8 cellular contexts compared by ENCODE assay signal in genomic region chr17:19728114-19728495, GRCh38. TPM values are rescaled to one million over a fixed set of nuclear protein-coding genes. Genes with fewer than 3 reads are reported as not detected.
DNase-seq lines count a peak whose midpoint lies in the region; ATAC-seq and TF ChIP-seq lines count a peak whose summit lies in the region.

No MANE protein-coding gene starts in this region.

- H3K4me2 ChIP-seq in GM23248 (ENCODE audit: unreplicated experiment), result no peak overlapping the region

- no peaks in the 10 kb centered on the region for H4K20me1 ChIP-seq in GM23248 (ENCODE audit: insufficient read depth)

- DNase-seq in GM23248 (peak; percentile 83), RWPE1 (ENCODE audit: low spot score) (peak; percentile 58), fibroblast of the conjunctiva (ENCODE audit: low read depth) (peak; percentile 87), posterior vena cava (ENCODE audit: low spot score) (peak; percentile 91), HEK293T (ENCODE audit: extremely low spot score) (no peak)
- DNase-seq in activated CD4-positive, alpha-beta T cell treated with anti-CD3 and anti-CD28 coated beads, Interleukin-2, amount 50 U/mL, for 1 hour, result no peak

- 0 out of 2 replicates have a peak overlapping the region, but pooled peaks have one; percentile 4 for H2AFZ ChIP-seq in GM23248

- H3K36me3 ChIP-seq in GM23248 (ENCODE audit: low read depth), result no peaks in the 10 kb centered on the region

- ATAC-seq in HG02798 (IDR thresholded peaks at IDR 0.05; ENCODE audit: poor library complexity, unreplicated experiment) (no peak), HG03442 (IDR thresholded peaks at IDR 0.05; ENCODE audit: unreplicated experiment) (no peak)

- intact Hi-C loops in posterior vena cava (cut with DNase I), result loop anchor here in 1 of 2 donors (5.0 kb wide), 1 partner anchor 1396 kb away; no protein-coding TSS in a partner anchor

- no peak overlapping the region for H3K4me3 ChIP-seq in GM23248

- 8 to 19% methylated on average over 7 of the region's 7 CpGs for WGBS in GM23248 (ENCODE audit: low coverage in 1 of 2, low lambda C conversion rate in 2 of 2, missing lambda C conversion rate in 2 of 2), 2 experiments

- H3K27ac ChIP-seq in GM23248 (peak overlapping the region; percentile 77), RWPE1 (peak overlapping the region; percentile 100)

- H3K79me2 ChIP-seq in GM23248 (ENCODE audit: insufficient read depth), result no peaks in the 10 kb centered on the region

- peaks cover 17% of the 10 kb centered on the region for H3K4me1 ChIP-seq in GM23248 (ENCODE audit: insufficient read depth)

- POLR2A ChIA-PET in RWPE1 (lab: Yijun Ruan, JAX; ENCODE audit: low non-redundant PET) (interaction anchor here (0.8 to 1.6 kb wide), 5 partner anchors 9 to 37 kb away, joined by 3 to 6 read pairs (median 5); no protein-coding TSS in a partner anchor), HEK293T (lab: Yijun Ruan, JAX) (interaction anchor here (0.6 to 2.4 kb wide), 4 partner anchors 16 to 350 kb away, joined by 3 to 15 read pairs (median 8); partner anchors contain the start of genes ALDH3A2 and MAPK7)

- H3F3A ChIP-seq in GM23248 (ENCODE audit: insufficient read depth), result peaks cover 16% of the 10 kb centered on the region; the same call in 1 of the 2 replicates

- CTCF ChIA-PET in RWPE1 (lab: Yijun Ruan, JAX), result interaction anchor here (0.6 to 1.6 kb wide), 6 partner anchors 10 to 59 kb away, joined by 3 to 5 read pairs (median 4); no protein-coding TSS in a partner anchor
- CTCF ChIA-PET in HEK293T (lab: Yijun Ruan, JAX), result interaction anchor here (0.5 to 2.1 kb wide), 7 partner anchors 9 to 259 kb away, joined by 3 to 16 read pairs (median 4); no protein-coding TSS in a partner anchor

- TF ChIP-seq CTCF in RWPE1 (conservative IDR thresholded peaks at IDR 0.05; ENCODE audit: low read depth), result no peak

- H3K9ac ChIP-seq in GM23248, result peak overlapping the region; percentile 55

- in situ Hi-C loops in GM23248 (cut with MboI), result no loop called here

- H3K27me3 ChIP-seq in GM23248 (replicated peaks; ENCODE audit: insufficient read depth), result no peaks in the 10 kb centered on the region; the same call in 1 of the 2 replicates

- H3K9me2 ChIP-seq in GM23248 (ENCODE audit: insufficient read depth), result no peaks in the 10 kb centered on the region

- no peaks in the 10 kb centered on the region for H3K9me3 ChIP-seq in GM23248 (ENCODE audit: low read depth)

TF ChIP-seq in HEK293T, 16 proteins besides CTCF, POLR2A, EP300 and RAD21:
- no peak for TF ChIP-seq LEF1 (IDR thresholded peaks at IDR 0.05; ENCODE audit: borderline replicate concordance)
- TF ChIP-seq PKNOX1 (IDR thresholded peaks at IDR 0.05), result no peak

RNA-seq across cellular contexts. Expression of gene SLC47A2, which starts 11.7 kb away (rescaled TPM):
- not detected in 2 replicates for total RNA-seq in GM23248 (2014; rRNA removed; shearing (Covaris generic))
- polyA plus RNA-seq in GM23248 (2016; fragmentation: Nextera tagmentation; extraction: Ambion mirVana), result not detected in 2 replicates
- not detected for total RNA-seq in posterior vena cava

RNA-seq across cellular contexts. Expression of gene ALDH3A1, which starts 20.0 kb away (rescaled TPM):
- 1.2 and 22.1 TPM in 2 replicates for total RNA-seq in GM23248 (2014; rRNA removed; shearing (Covaris generic))
- 0.55 TPM in 1 of 2 replicates, not detected in the other for polyA plus RNA-seq in GM23248 (2016; fragmentation: Nextera tagmentation; extraction: Ambion mirVana)
- total RNA-seq in posterior vena cava, result under 1 TPM in 1 of 2 donors, not detected in 1; 0.46 TPM

Comparison
In these comparisons a context has a peak if more than half of its experiments do, and no peak if none do; other contexts are left out.
1. DNase-seq: peak in GM23248 (single experiment), RWPE1 (single experiment), fibroblast of the conjunctiva (single experiment) and posterior vena cava (single experiment); none in activated CD4-positive, alpha-beta T cell treated with anti-CD3 and anti-CD28 coated beads, Interleukin-2, amount 50 U/mL, for 1 hour (single experiment) and HEK293T (single experiment).